Comparison of ENCODE assay signal across 8 cellular contexts in genomic region chr7:98251844-98252639, GRCh38. TPM values are rescaled to one million over a fixed set of nuclear protein-coding genes. Genes with fewer than 3 reads are reported as not detected.
DNase-seq lines count a peak whose midpoint lies in the region; ATAC-seq, FAIRE-seq and TF ChIP-seq lines count a peak whose summit lies in the region.

A gene with protein sequence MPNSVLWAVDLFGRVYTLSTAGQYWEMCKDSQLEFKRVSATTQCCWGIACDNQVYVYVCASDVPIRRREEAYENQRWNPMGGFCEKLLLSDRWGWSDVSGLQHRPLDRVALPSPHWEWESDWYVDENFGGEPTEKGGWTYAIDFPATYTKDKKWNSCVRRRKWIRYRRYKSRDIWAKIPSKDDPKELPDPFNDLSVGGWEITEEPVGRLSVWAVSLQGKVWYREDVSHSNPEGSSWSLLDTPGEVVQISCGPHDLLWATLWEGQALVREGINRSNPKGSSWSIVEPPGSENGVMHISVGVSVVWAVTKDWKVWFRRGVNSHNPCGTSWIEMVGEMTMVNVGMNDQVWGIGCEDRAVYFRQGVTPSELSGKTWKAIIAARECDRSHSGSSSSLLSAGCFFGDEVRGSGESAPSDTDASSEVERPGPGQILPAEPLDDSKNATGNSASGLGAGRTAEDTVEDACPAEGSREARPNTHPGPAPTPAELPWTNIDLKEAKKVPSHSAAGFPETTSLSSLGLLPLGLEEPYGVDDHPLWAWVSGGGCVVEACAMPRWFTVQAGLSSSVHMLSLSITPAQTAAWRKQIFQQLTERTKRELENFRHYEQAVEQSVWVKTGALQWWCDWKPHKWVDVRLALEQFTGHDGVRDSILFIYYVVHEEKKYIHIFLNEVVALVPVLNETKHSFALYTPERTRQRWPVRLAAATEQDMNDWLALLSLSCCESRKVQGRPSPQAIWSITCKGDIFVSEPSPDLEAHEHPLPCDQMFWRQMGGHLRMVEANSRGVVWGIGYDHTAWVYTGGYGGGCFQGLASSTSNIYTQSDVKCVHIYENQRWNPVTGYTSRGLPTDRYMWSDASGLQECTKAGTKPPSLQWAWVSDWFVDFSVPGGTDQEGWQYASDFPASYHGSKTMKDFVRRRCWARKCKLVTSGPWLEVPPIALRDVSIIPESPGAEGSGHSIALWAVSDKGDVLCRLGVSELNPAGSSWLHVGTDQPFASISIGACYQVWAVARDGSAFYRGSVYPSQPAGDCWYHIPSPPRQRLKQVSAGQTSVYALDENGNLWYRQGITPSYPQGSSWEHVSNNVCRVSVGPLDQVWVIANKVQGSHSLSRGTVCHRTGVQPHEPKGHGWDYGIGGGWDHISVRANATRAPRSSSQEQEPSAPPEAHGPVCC (minus strand): TSS chr7:98252232. CDS start chr7:98246146, 6,086 bp downstream.

- DNase-seq in AG10803 (ENCODE audit: low read depth) (peak; percentile 89), NCI-H446 (lab: John Stamatoyannopoulos, UW) (peak; percentile 43 to 87), cerebellar cortex (ENCODE audit: low spot score) (peak; percentile 91), kidney (peak; percentile 98)
- DNase-seq in stimulated activated CD4-positive, alpha-beta T cell treated with anti-CD3 and anti-CD28 coated beads, Interleukin-15, amount 100 ng/mL, for 24 hours, result peak; percentile 92

- no peaks in the 10 kb centered on the region for H3K9me3 ChIP-seq in kidney (ENCODE audit: control insufficient read depth in 1 of 2, low read length in 2 of 2)

- H3K27ac ChIP-seq in kidney (ENCODE audit: low read depth in 2 of 2, low read length in 2 of 2), result peak within 1 kb of the TSS; percentile 77 to 89

- H3K36me3 ChIP-seq in kidney (ENCODE audit: control insufficient read depth in 1 of 2, insufficient read depth in 2 of 2, low read length in 2 of 2), result no peaks in the 10 kb centered on the region

- FAIRE-seq in kidney (lab: Jason Lieb, UNC), result no peak

- ATAC-seq in GM19043 (IDR thresholded peaks at IDR 0.05; ENCODE audit: low read depth, unreplicated experiment) (peak; percentile 96), HG03354 (IDR thresholded peaks at IDR 0.05; ENCODE audit: poor library complexity, severe bottlenecking, unreplicated experiment) (peak; percentile 98)
- peak; percentile 98 for ATAC-seq in activated CD4-positive, CD25-positive, alpha-beta regulatory T cell treated with anti-CD3 and anti-CD28 coated beads, Interleukin-2, amount 50 U/mL, for 24 hours

- peaks cover 12 to 14% of the 10 kb centered on the region in 2 donors for H3K4me1 ChIP-seq in kidney (ENCODE audit: control insufficient read depth in 1 of 2, insufficient read depth in 1 of 2, low read depth in 1 of 2, low read length in 2 of 2)

- peak within 1 kb of the TSS; percentile 77 to 90 for H3K9ac ChIP-seq in kidney (ENCODE audit: low read length in 2 of 2)

- intact Hi-C loops in kidney (cut with DNase I), result no loop called here

- H3K4me3 ChIP-seq in AG10803 (ENCODE audit: low read length) (peak within 1 kb of the TSS; percentile 93), kidney (ENCODE audit: low read length in 2 of 2) (peak within 1 kb of the TSS; percentile 70 to 97)

- TF ChIP-seq CTCF in AG10803 (conservative IDR thresholded peaks at IDR 0.05; ENCODE audit: low read length) (no peak), kidney (IDR thresholded peaks at IDR 0.05; ENCODE audit: borderline replicate concordance, extremely low read depth, insufficient read depth) (no peak)

RNA-seq across cellular contexts. Expression of the gene that starts here (rescaled TPM):
- total RNA-seq in kidney, result 39.5 TPM
- polyA plus RNA-seq in kidney (ENCODE audit: insufficient read depth, low read depth, low replicate concordance), result 5.1 TPM

Comparison
In these comparisons a context has a peak if more than half of its experiments do, and no peak if none do; other contexts are left out.
1. Peak in every context shown above with its lines: DNase-seq, ATAC-seq, H3K4me3 ChIP-seq and H3K27ac ChIP-seq.